Comparison of ENCODE assay signal across 2 cellular contexts in the genomic region with DNA sequence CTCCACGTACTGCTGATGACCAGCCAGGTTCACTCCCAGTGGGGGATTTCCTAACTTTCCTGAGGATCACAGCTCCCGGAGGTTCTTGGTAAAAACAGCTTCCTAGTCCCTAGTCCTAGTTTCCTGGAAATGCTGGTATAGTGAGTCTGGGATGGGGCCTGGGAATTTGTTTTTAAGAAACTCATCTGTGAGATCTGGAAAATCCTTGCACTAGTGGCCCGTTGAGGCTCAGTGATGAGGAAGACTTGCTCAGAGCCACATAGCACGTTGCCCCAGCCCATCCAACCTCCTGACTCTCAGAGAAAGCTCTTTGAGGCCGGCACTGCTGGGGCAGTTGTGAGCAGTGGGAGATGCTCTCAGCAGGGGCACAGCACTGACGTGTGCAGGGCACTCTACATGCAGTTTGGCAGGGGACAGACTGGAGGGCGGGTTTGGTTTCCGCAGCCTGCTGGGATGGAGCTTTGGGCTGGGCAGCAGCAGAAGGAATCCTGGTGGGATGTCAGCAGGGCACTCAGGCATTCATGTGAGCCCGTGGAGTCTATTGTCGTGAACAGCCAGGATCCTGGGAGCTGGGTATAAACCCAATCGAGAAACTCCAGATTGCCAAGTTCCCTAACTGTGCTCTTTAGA.
TF ChIP-seq lines count a peak whose summit lies in the region.

No MANE protein-coding gene starts in this region.

TF ChIP-seq in A549, 52 proteins besides CTCF, POLR2A, EP300 and RAD21 (continued from another document):
- TF ChIP-seq, protein P1, sequence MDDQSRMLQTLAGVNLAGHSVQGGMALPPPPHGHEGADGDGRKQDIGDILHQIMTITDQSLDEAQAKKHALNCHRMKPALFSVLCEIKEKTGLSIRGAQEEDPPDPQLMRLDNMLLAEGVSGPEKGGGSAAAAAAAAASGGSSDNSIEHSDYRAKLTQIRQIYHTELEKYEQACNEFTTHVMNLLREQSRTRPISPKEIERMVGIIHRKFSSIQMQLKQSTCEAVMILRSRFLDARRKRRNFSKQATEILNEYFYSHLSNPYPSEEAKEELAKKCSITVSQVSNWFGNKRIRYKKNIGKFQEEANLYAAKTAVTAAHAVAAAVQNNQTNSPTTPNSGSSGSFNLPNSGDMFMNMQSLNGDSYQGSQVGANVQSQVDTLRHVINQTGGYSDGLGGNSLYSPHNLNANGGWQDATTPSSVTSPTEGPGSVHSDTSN (IDR thresholded peaks at IDR 0.05), result no peak
- TF ChIP-seq REST (IDR thresholded peaks at IDR 0.05) (no peak), SMC3 (IDR thresholded peaks at IDR 0.05) (no peak), GATA3 (IDR thresholded peaks at IDR 0.05; ENCODE audit: borderline replicate concordance) (no peak)
- TF ChIP-seq, protein P2, sequence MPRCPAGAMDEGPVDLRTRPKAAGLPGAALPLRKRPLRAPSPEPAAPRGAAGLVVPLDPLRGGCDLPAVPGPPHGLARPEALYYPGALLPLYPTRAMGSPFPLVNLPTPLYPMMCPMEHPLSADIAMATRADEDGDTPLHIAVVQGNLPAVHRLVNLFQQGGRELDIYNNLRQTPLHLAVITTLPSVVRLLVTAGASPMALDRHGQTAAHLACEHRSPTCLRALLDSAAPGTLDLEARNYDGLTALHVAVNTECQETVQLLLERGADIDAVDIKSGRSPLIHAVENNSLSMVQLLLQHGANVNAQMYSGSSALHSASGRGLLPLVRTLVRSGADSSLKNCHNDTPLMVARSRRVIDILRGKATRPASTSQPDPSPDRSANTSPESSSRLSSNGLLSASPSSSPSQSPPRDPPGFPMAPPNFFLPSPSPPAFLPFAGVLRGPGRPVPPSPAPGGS (IDR thresholded peaks at IDR 0.05), result no peak

TF ChIP-seq in Ishikawa, 13 proteins besides CTCF, POLR2A, EP300 and RAD21 (continued from another document):
- TF ChIP-seq REST (IDR thresholded peaks at IDR 0.05; ENCODE audit: low read depth) (no peak), CEBPB (IDR thresholded peaks at IDR 0.05) (no peak), FOXM1 (IDR thresholded peaks at IDR 0.05; ENCODE audit: borderline replicate concordance, low read depth) (0 out of 2 replicates have a peak, but pooled peaks have one; percentile 31), ZBTB7A (IDR thresholded peaks at IDR 0.05; ENCODE audit: low read depth) (no peak), TEAD4 (IDR thresholded peaks at IDR 0.05) (peak; percentile 44; the same call in 1 of the 2 replicates), YY1 (IDR thresholded peaks at IDR 0.05; ENCODE audit: low read depth) (no peak)
- TF ChIP-seq, protein P3, sequence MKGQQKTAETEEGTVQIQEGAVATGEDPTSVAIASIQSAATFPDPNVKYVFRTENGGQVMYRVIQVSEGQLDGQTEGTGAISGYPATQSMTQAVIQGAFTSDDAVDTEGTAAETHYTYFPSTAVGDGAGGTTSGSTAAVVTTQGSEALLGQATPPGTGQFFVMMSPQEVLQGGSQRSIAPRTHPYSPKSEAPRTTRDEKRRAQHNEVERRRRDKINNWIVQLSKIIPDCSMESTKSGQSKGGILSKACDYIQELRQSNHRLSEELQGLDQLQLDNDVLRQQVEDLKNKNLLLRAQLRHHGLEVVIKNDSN (IDR thresholded peaks at IDR 0.05), result no peak
